7 cellular contexts compared by ENCODE assay signal in the genomic region with DNA sequence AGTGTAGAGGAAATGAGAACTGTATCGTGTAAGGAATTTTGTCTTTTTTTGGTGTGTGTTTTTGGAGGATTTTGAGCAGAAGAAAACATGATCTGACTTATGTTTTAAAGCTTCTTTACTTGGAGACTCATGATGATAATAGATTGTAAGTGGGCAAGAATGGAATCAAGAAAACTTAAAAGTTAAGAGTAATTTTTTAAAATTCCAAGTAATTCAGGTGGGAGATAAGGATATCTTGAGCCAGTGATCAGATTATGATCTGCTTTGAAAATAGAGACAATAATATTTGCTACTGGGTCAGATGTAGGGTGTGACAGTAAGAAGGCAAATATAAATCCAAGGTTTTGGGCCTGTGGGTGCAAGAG. TPM values are rescaled to one million over a fixed set of nuclear protein-coding genes. Genes with fewer than 3 reads are reported as not detected.
DNase-seq lines count a peak whose midpoint lies in the region; ATAC-seq and TF ChIP-seq lines count a peak whose summit lies in the region.

No MANE protein-coding gene starts in this region.

- peak overlapping the region; percentile 87 for H3K27ac ChIP-seq in HL-60 (replicated peaks)
- no peak overlapping the region for H3K27ac ChIP-seq in liver (ENCODE audit: low read depth in 1 of 2, low read length in 2 of 2)
- peak overlapping the region; percentile 86 to 87 for H3K27ac ChIP-seq in tibial artery

- no peaks in the 10 kb centered on the region for H3K27me3 ChIP-seq in HL-60 (ENCODE audit: insufficient read depth, poor library complexity, severe bottlenecking)
- H3K27me3 ChIP-seq in liver (ENCODE audit: control insufficient read depth in 4 of 4, insufficient read depth in 4 of 4, low read length in 3 of 4) = no peaks in the 10 kb centered on the region
- no peaks in the 10 kb centered on the region for H3K27me3 ChIP-seq in tibial artery

- H3K9me3 ChIP-seq in liver (ENCODE audit: control insufficient read depth in 4 of 4, low read length in 3 of 4) (no peaks in the 10 kb centered on the region), tibial artery (no peaks in the 10 kb centered on the region)

- no peaks in the 10 kb centered on the region for H3K4me1 Mint-ChIP-seq in MCF 10A (ENCODE audit: insufficient read depth, unreplicated experiment)

- no peaks in the 10 kb centered on the region for H3K27me3 Mint-ChIP-seq in MCF 10A (ENCODE audit: insufficient read depth, unreplicated experiment)

- intact Hi-C loops in MCF 10A (cut with micrococcal nuclease) (loop anchor here (1.0 to 5.0 kb wide), 5 partner anchors 15 to 125 kb away; partner anchors contain the start of genes ZKSCAN4, ZKSCAN8, ZSCAN31 and ZSCAN9), tibial artery (cut with DNase I; ENCODE audit: low total_unique reads) (no loop called here)

- no peak overlapping the region for H3K4me3 Mint-ChIP-seq in MCF 10A (ENCODE audit: unreplicated experiment)

- ATAC-seq in HG02623 (IDR thresholded peaks at IDR 0.05; ENCODE audit: unreplicated experiment) (no peak), HG03135 (IDR thresholded peaks at IDR 0.05; ENCODE audit: unreplicated experiment) (no peak)

- peaks cover 0 to 10% (median 2%) of the 10 kb centered on the region in 4 donors for H3K36me3 ChIP-seq in liver (ENCODE audit: control insufficient read depth in 4 of 4, insufficient read depth in 3 of 4, low read depth in 1 of 4, low read length in 3 of 4)
- H3K36me3 ChIP-seq in tibial artery = peaks cover 10 to 15% (median 13%) of the 10 kb centered on the region in 3 donors

- peak overlapping the region; percentile 80 for H3K4me3 ChIP-seq in HL-60 (replicated peaks; ENCODE audit: insufficient read depth, low read length)
- H3K4me3 ChIP-seq in liver (ENCODE audit: low read depth in 1 of 3, low read length in 3 of 3) = peak overlapping the region; percentile 67 to 99 (median 94)
- H3K4me3 ChIP-seq in tibial artery = peak overlapping the region; percentile 82 to 91

- CTCF ChIA-PET in MCF 10A (lab: Yijun Ruan, JAX) = interaction anchor here (0.5 to 4.6 kb wide), 3 partner anchors 41 to 87 kb away, joined by 3 to 32 read pairs (median 5); no protein-coding TSS in a partner anchor

- TF ChIP-seq RAD21 in liver (IDR thresholded peaks at IDR 0.05) = no peak

- H3K27ac Mint-ChIP-seq in MCF 10A (ENCODE audit: low read depth, unreplicated experiment) = no peak overlapping the region

- peak overlapping the region; percentile 42 to 82 for H3K9ac ChIP-seq in liver (ENCODE audit: low read depth in 1 of 2, low read length in 2 of 2)

- H3K9me3 Mint-ChIP-seq in MCF 10A (ENCODE audit: unreplicated experiment) = no peaks in the 10 kb centered on the region

- BruUV-seq in MCF 10A (replicated peaks; lab: Mats Ljungman, UMichigan) = TSS peak; percentile 56

- POLR2A ChIA-PET in MCF 10A (lab: Yijun Ruan, JAX) = interaction anchor here (0.8 to 8.2 kb wide), 29 partner anchors 9 to 1794 kb away, joined by 3 to 110 read pairs (median 5); partner anchors contain the start of genes PGBD1, POLR1H, ZKSCAN3 and ZKSCAN4

- TF ChIP-seq CTCF in HL-60 (IDR thresholded peaks at IDR 0.05; ENCODE audit: insufficient read depth, low read length) = no peak
- no peak for TF ChIP-seq CTCF in MCF 10A (IDR thresholded peaks at IDR 0.05; ENCODE audit: unreplicated experiment)
- no peak for TF ChIP-seq CTCF in liver (IDR thresholded peaks at IDR 0.05; ENCODE audit: low read depth, low read length, missing input control)
- TF ChIP-seq CTCF in tibial artery (IDR thresholded peaks at IDR 0.05) = no peak

- DNase-seq in HL-60 (ENCODE audit: low read depth in 1 of 2, low spot score in 1 of 2) = no peak
- DNase-seq in MCF 10A (ENCODE audit: unreplicated experiment) = no peak
- no peak for DNase-seq in tibial artery
- no peak for DNase-seq in NCI-H2081 (lab: John Stamatoyannopoulos, UW)

- H3K36me3 Mint-ChIP-seq in MCF 10A (ENCODE audit: insufficient read depth, unreplicated experiment) = peaks cover 6% of the 10 kb centered on the region

- WGBS in liver = 1% methylated on average over 1 of the region's 1 CpG

- peaks cover 3 to 13% (median 10%) of the 10 kb centered on the region in 4 donors for H3K4me1 ChIP-seq in liver (ENCODE audit: control insufficient read depth in 4 of 4, insufficient read depth in 4 of 4, low read length in 3 of 4)
- peaks cover 0 to 17% (median 10%) of the 10 kb centered on the region in 4 donors for H3K4me1 ChIP-seq in tibial artery

TF ChIP-seq in liver, 16 proteins besides CTCF, POLR2A, EP300 and RAD21:
- no peak for TF ChIP-seq JUND (IDR thresholded peaks at IDR 0.05)

RNA-seq across cellular contexts. Expression of gene ZSCAN26, which starts 0.7 kb away (rescaled TPM):
- total RNA-seq in MCF 10A (2022) (11.3 and 13.1 TPM in 2 replicates), liver (1 to 10 TPM; 7.9 to 9.7 TPM)
- 1 to 10 TPM; 2.8 to 4.3 TPM for polyA plus RNA-seq in liver

RNA-seq across cellular contexts. Expression of gene NKAPL, which starts 8.6 kb away (rescaled TPM):
- not detected in 2 replicates for total RNA-seq in MCF 10A (2022)
- total RNA-seq in liver = under 1 TPM; 0.56 to 0.59 TPM
- under 1 TPM; 0.22 to 0.61 TPM for polyA plus RNA-seq in liver

RNA-seq across cellular contexts. Expression of gene PGBD1, which starts 13.7 kb away (rescaled TPM):
- 2.5 and 2.9 TPM in 2 replicates for total RNA-seq in MCF 10A (2022)
- 1 to 10 TPM; 1.0 to 3.7 TPM for total RNA-seq in liver
- polyA plus RNA-seq in liver = under 1 TPM; 0.74 to 0.93 TPM

RNA-seq across cellular contexts. Expression of gene ZKSCAN4, which starts 15.6 kb away (rescaled TPM):
- total RNA-seq in MCF 10A (2022) (3.3 and 4.8 TPM in 2 replicates), liver (1 to 10 TPM; 3.3 to 4.7 TPM)
- polyA plus RNA-seq in liver = 1 to 10 TPM; 1.4 to 1.8 TPM

RNA-seq across cellular contexts. Expression of gene ZSCAN9, which starts 42.6 kb away (rescaled TPM):
- total RNA-seq in MCF 10A (2022) (13.7 and 15.6 TPM in 2 replicates), liver (1 to 10 TPM; 3.1 to 4.8 TPM)
- polyA plus RNA-seq in liver = 1 to 10 TPM; 1.3 to 2.2 TPM

Comparison
In these comparisons a context has a peak if more than half of its experiments do, and no peak if none do; other contexts are left out.
1. H3K27ac ChIP-seq: peak in HL-60 (single experiment) and tibial artery (2 of 2); none in liver (0 of 2).
2. Peak in every context shown above with its lines, with median percentiles within 50 percentile points of each other: H3K4me3 ChIP-seq.